In the genomic region with DNA sequence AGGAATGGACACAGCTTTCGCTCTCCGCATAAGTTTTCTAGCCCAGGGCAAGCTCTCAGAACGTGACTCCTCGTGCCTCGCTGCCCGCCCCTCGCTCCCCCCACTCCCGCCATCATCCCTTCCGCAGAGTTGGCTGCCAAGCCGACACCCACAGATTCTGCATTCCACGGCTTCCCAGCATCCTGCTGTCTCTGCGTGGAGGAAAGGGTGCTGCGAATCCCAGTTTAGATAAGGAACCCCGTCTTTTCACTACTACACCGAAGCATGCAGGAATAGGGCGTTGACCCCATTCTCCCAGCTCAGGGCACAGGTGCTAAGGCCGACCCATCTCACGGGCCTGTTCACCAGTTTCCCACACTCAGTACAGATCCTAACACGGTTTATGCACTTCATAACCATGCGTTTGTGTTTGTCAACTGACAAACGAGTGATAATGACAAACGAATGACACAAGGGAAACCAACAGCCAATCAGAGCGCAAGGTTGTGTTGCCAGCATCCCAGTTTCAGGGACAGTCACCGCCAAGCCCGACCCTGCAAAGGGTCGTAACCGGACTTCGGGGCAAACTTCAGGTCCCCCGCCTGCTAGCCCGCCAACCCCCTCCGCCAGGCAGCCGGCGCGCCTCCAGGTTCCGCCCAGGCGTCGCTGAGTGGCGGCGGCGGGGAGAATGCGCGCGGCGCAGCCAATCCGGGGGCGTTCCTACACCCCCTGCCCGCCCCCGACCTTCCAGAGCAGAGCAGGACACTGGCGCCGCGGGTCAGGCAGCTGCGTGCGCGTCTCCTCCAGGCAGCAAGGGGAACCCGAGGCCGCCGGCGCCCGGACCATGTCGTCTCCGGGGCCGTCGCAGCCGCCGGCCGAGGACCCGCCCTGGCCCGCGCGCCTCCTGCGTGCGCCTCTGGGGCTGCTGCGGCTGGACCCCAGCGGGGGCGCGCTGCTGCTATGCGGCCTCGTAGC, we compare ENCODE assay signal across 8 cellular contexts. TPM values are rescaled to one million over a fixed set of nuclear protein-coding genes. Genes with fewer than 3 reads are reported as not detected.
DNase-seq lines count a peak whose midpoint lies in the region; ATAC-seq and TF ChIP-seq lines count a peak whose summit lies in the region.

A gene (plus strand): TSS at position 729 of the 954 bp plus-strand sequence. CDS start 95 bp downstream, at position 824.

- H3K36me3 Mint-ChIP-seq in activated naive CD8-positive, alpha-beta T cell treated with anti-CD3 and anti-CD28 coated beads for 36 hours = peaks cover 7% of the 10 kb centered on the region

- no peak within 1 kb of the TSS for H4K12ac ChIP-seq in trophoblast cell (ENCODE audit: low read depth, low read length)

- H3K9ac ChIP-seq in GM23248 (peak within 1 kb of the TSS; percentile 72), trophoblast cell (ENCODE audit: low read length) (peak within 1 kb of the TSS; percentile 60)

- no peaks in the 10 kb centered on the region for H3K79me1 ChIP-seq in trophoblast cell (ENCODE audit: low read length)

- intact Hi-C loops in Right ventricle myocardium superior (cut with DNase I) = loop anchor here (10.0 kb wide), 1 partner anchor 64 kb away; no protein-coding TSS in a partner anchor
- intact Hi-C loops in tibial artery (cut with DNase I; ENCODE audit: low total_unique reads) = loop anchor here (10.0 kb wide), 3 partner anchors 54 to 106 kb away; a partner anchor contains a TSS

- H4K20me1 ChIP-seq in GM23248 (ENCODE audit: insufficient read depth) = no peaks in the 10 kb centered on the region

- H2BK12ac ChIP-seq in trophoblast cell (ENCODE audit: low read length) = no peak within 1 kb of the TSS

- H3K4me3 ChIP-seq in GM23248 (peak within 1 kb of the TSS; percentile 78), trophoblast cell (ENCODE audit: low read depth, low read length) (peak within 1 kb of the TSS; percentile 79), tibial artery (peak within 1 kb of the TSS; percentile 75 to 84)

- no peak within 1 kb of the TSS for H2AK5ac ChIP-seq in trophoblast cell (ENCODE audit: low read length)

- H3K4me1 ChIP-seq in GM23248 (ENCODE audit: insufficient read depth) (peaks cover 5% of the 10 kb centered on the region; the same call in 1 of the 2 replicates), trophoblast cell (ENCODE audit: control insufficient read depth in 1 of 2, insufficient read depth in 2 of 2, low read length in 2 of 2) (peaks cover 8 to 12% of the 10 kb centered on the region in 2 experiments), tibial artery (peaks cover 0 to 30% (median 13%) of the 10 kb centered on the region in 4 donors)

- DNase-seq in ELR (ENCODE audit: low read depth) (peak; percentile 87), GM23248 (peak; percentile 76), Kasumi-1 (lab: John Stamatoyannopoulos, UW) (peak; percentile 77 to 81), SKM-1 (lab: John Stamatoyannopoulos, UW; ENCODE audit: unreplicated experiment) (peak; percentile 43), Right ventricle myocardium superior (peak; percentile 94), trophoblast cell (peak; percentile 71 to 84), tibial artery (peak; percentile 91 to 95)
- peak; percentile 81 for DNase-seq in activated naive CD8-positive, alpha-beta T cell treated with anti-CD3 and anti-CD28 coated beads for 36 hours

- peak within 1 kb of the TSS; percentile 88 for H3K4me3 Mint-ChIP-seq in activated naive CD8-positive, alpha-beta T cell treated with anti-CD3 and anti-CD28 coated beads for 36 hours

- no peaks in the 10 kb centered on the region for H3K9me3 Mint-ChIP-seq in activated naive CD8-positive, alpha-beta T cell treated with anti-CD3 and anti-CD28 coated beads for 36 hours

- H3K14ac ChIP-seq in trophoblast cell (ENCODE audit: low read length) = peak within 1 kb of the TSS; percentile 29

- ATAC-seq in Right ventricle myocardium superior (ENCODE audit: poor library complexity) = peak; percentile 99

- no peaks in the 10 kb centered on the region for H3K9me3 ChIP-seq in GM23248 (ENCODE audit: low read depth)
- no peaks in the 10 kb centered on the region for H3K9me3 ChIP-seq in trophoblast cell (ENCODE audit: insufficient read depth, low read depth, low read length)
- no peaks in the 10 kb centered on the region for H3K9me3 ChIP-seq in tibial artery

- H3K27me3 ChIP-seq in GM23248 (replicated peaks; ENCODE audit: insufficient read depth) (no peaks in the 10 kb centered on the region), trophoblast cell (ENCODE audit: insufficient read depth, low read length) (peaks cover 4% of the 10 kb centered on the region), tibial artery (no peaks in the 10 kb centered on the region)

- H3K18ac ChIP-seq in trophoblast cell (ENCODE audit: low read length) = no peak within 1 kb of the TSS

- H3K4ac ChIP-seq in trophoblast cell (ENCODE audit: low read depth, low read length) = no peak within 1 kb of the TSS

- H2BK120ac ChIP-seq in trophoblast cell (ENCODE audit: insufficient read depth, low read length, poor library complexity) = no peak within 1 kb of the TSS

- H3K27ac ChIP-seq in GM23248 (peak within 1 kb of the TSS; percentile 36), trophoblast cell (ENCODE audit: low read depth, low read length) (no peak within 1 kb of the TSS), tibial artery (peak within 1 kb of the TSS; percentile 88 to 89)

- peak; percentile 20 to 31 for TF ChIP-seq CTCF in tibial artery (IDR thresholded peaks at IDR 0.05)

- no peak within 1 kb of the TSS for H2BK5ac ChIP-seq in trophoblast cell (ENCODE audit: low read depth, low read length, poor library complexity)

- H3K36me3 ChIP-seq in GM23248 (ENCODE audit: low read depth) (no peaks in the 10 kb centered on the region), trophoblast cell (ENCODE audit: control insufficient read depth in 1 of 2, insufficient read depth in 2 of 2, low read length in 2 of 2) (no peaks in the 10 kb centered on the region), tibial artery (peaks cover 0 to 5% (median 0%) of the 10 kb centered on the region in 3 donors)

- H3K4me1 Mint-ChIP-seq in activated naive CD8-positive, alpha-beta T cell treated with anti-CD3 and anti-CD28 coated beads for 36 hours = peaks cover 29% of the 10 kb centered on the region

- H2AFZ ChIP-seq in GM23248 (peak within 1 kb of the TSS; percentile 89), trophoblast cell (ENCODE audit: insufficient read depth, low read length, poor library complexity) (peak within 1 kb of the TSS; percentile 80)

- WGBS in GM23248 (ENCODE audit: low coverage in 1 of 2, low lambda C conversion rate in 2 of 2, missing lambda C conversion rate in 2 of 2), 2 experiments = 2% methylated on average over 48 to 53 of the region's 78 CpGs
- no CpG with 5 or more reads among the region's 78 CpGs for WGBS in trophoblast cell (ENCODE audit: extremely low coverage, insufficient coverage, insufficient read length)

- H3K27ac Mint-ChIP-seq in activated naive CD8-positive, alpha-beta T cell treated with anti-CD3 and anti-CD28 coated beads for 36 hours = peak within 1 kb of the TSS; percentile 77

- H3K9me2 ChIP-seq in GM23248 (ENCODE audit: insufficient read depth) = no peaks in the 10 kb centered on the region

- no peak within 1 kb of the TSS for H3K23ac ChIP-seq in trophoblast cell (ENCODE audit: low read length)

- in situ Hi-C loops in GM23248 (cut with MboI) = no loop called here

- H4K8ac ChIP-seq in trophoblast cell (ENCODE audit: low read depth, low read length) = peak within 1 kb of the TSS; percentile 45

- H4K91ac ChIP-seq in trophoblast cell (ENCODE audit: low read depth, low read length) = no peak within 1 kb of the TSS

- H3K79me2 ChIP-seq in GM23248 (ENCODE audit: insufficient read depth) = no peaks in the 10 kb centered on the region
- H3K79me2 ChIP-seq in trophoblast cell (ENCODE audit: control insufficient read depth, insufficient read depth, low read length, poor library complexity) = no peaks in the 10 kb centered on the region

- peak within 1 kb of the TSS; percentile 93 for H3K4me2 ChIP-seq in GM23248 (ENCODE audit: unreplicated experiment)
- H3K4me2 ChIP-seq in trophoblast cell (ENCODE audit: low read length) = peak within 1 kb of the TSS; percentile 96

- peaks cover 14% of the 10 kb centered on the region; the same call in 1 of the 2 replicates for H3F3A ChIP-seq in GM23248 (ENCODE audit: insufficient read depth)

- no peaks in the 10 kb centered on the region for H3K27me3 Mint-ChIP-seq in activated naive CD8-positive, alpha-beta T cell treated with anti-CD3 and anti-CD28 coated beads for 36 hours

RNA-seq across cellular contexts. Expression of the gene that starts here (rescaled TPM):
- total RNA-seq in GM23248 (2014; rRNA removed; shearing (Covaris generic)) = 7.6 and 8.6 TPM in 2 replicates
- 6.8 and 7.1 TPM in 2 replicates for polyA plus RNA-seq in GM23248 (2016; fragmentation: Nextera tagmentation; extraction: Ambion mirVana)
- 1 to 10 TPM; 2.7 to 3.2 TPM for total RNA-seq in activated naive CD8-positive, alpha-beta T cell treated with anti-CD3 and anti-CD28 coated beads for 36 hours
- 6.5 TPM for total RNA-seq in Right ventricle myocardium superior
- polyA plus RNA-seq in trophoblast cell (2013) = 0.49 and 0.56 TPM in 2 replicates

Comparison
In these comparisons a context has a peak if more than half of its experiments do, and no peak if none do; other contexts are left out.
1. DNase-seq: peak in every context shown above with its lines; median percentile 94 in Right ventricle myocardium superior; 93 in tibial artery; 87 in ELR; 81 in activated naive CD8-positive, alpha-beta T cell treated with anti-CD3 and anti-CD28 coated beads for 36 hours; 79 in Kasumi-1; 78 in trophoblast cell; 76 in GM23248; 43 in SKM-1.